1 cellular context compared by ENCODE assay signal in genomic region chr14:74630881-74631690, GRCh38.
TF ChIP-seq lines count a peak whose summit lies in the region.

No MANE protein-coding gene starts in this region.

TF ChIP-seq in A549, 52 proteins besides CTCF, POLR2A, EP300 and RAD21:
- no peak for TF ChIP-seq RFX5 (IDR thresholded peaks at IDR 0.05)
